Comparison of ENCODE assay signal across 8 cellular contexts in the genomic region with DNA sequence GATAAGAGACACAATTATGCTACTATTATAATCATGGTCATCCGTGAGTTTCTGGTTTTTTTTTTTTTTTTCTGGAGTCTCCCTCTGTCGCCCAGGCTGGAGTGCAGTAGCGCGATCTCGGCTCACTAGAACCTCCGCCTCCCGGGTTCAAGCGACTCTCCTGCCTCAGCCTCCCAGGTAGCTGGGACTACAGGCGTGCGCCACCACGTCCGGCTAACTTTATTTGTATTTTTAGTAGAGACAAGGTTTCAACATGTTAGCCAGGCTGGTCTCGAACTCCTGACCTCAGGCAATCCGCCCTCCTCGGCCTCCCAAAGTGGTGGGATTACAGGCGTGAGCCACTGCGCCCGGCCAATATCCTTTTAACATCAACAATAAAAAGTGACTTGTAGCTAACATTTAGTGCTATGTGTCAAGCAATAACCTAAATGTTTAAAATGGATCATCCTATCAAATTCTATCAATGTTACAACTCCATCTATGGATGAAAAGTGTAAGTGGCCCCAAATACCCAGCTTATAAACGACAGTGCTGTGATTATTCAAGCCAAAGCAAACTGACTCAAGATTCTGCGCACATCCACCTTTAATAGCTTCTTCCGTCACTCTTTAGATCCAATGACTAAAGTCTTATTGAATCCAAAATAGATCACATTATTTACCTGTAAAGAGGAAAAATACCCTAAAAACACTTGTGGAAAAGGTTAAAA. TPM values are rescaled to one million over a fixed set of nuclear protein-coding genes. Genes with fewer than 3 reads are reported as not detected.
A peak's percentile ranks its signal among the peaks of the same experiment; 100 is the strongest.
DNase-seq lines count a peak whose midpoint lies in the region; ATAC-seq and TF ChIP-seq lines count a peak whose summit lies in the region.
"Not testable (repeated sequence)": the region's sequence is repeated elsewhere in the genome, so short reads cannot be mapped to it uniquely, and the experiment has no call there.

No MANE protein-coding gene starts in this region.

- H3K27ac Mint-ChIP-seq in activated T-helper 1 cell treated with anti-CD3 and anti-CD28 coated beads, Interleukin-12 subunit alpha, Interleukin-12 subunit beta, Interleukin-2, Interleukin-4 antibody, amounts not matched to agents 30 ng/mL and 10 ng/mL and 1 ng/mL, durations not matched to agents 14 hours and 24 hours and 36 hours: peak overlapping the region; percentile 40
- H3K27ac Mint-ChIP-seq in central memory CD8-positive, alpha-beta T cell (ENCODE audit: low read depth); type B pancreatic cell: not testable (repeated sequence)

- H3F3A ChIP-seq in DOHH2 (ENCODE audit: control insufficient read depth, insufficient read depth): not testable (repeated sequence)

- not testable (repeated sequence) for H3K9me2 ChIP-seq in DOHH2 (replicated peaks; ENCODE audit: control insufficient read depth, low read length)

- H3K4me1 ChIP-seq in DOHH2 (ENCODE audit: control insufficient read depth, low read length); lower lobe of right lung: not testable (repeated sequence)

- not testable (repeated sequence) for H4K20me1 ChIP-seq in DOHH2 (ENCODE audit: control insufficient read depth, insufficient read depth, low read depth, low read length)

- H3K4me1 Mint-ChIP-seq in activated T-helper 1 cell treated with anti-CD3 and anti-CD28 coated beads, Interleukin-12 subunit alpha, Interleukin-12 subunit beta, Interleukin-2, Interleukin-4 antibody, amounts not matched to agents 30 ng/mL and 10 ng/mL and 1 ng/mL, durations not matched to agents 14 hours and 24 hours and 36 hours (ENCODE audit: low read depth): peaks cover 18% of the 10 kb centered on the region
- H3K4me1 Mint-ChIP-seq in central memory CD8-positive, alpha-beta T cell: peaks cover 15% of the 10 kb centered on the region
- H3K4me1 Mint-ChIP-seq in type B pancreatic cell (ENCODE audit: unreplicated experiment): not testable (repeated sequence)

- not testable (repeated sequence) for H3K27me3 Mint-ChIP-seq in activated T-helper 1 cell treated with anti-CD3 and anti-CD28 coated beads, Interleukin-12 subunit alpha, Interleukin-12 subunit beta, Interleukin-2, Interleukin-4 antibody, amounts not matched to agents 30 ng/mL and 10 ng/mL and 1 ng/mL, durations not matched to agents 14 hours and 24 hours and 36 hours (ENCODE audit: insufficient read depth); central memory CD8-positive, alpha-beta T cell; type B pancreatic cell

- peak overlapping the region; percentile 63 for H3K4me2 ChIP-seq in DOHH2 (ENCODE audit: low read length)

- H3K4me3 ChIP-seq in DOHH2 (ENCODE audit: low read length): peak overlapping the region; percentile 70
- peak overlapping the region; percentile 59 for H3K4me3 ChIP-seq in MG63
- peak overlapping the region; percentile 66 for H3K4me3 ChIP-seq in fibroblast of the aortic adventitia (ENCODE audit: low read depth, low read length)
- peak overlapping the region; percentile 53 for H3K4me3 ChIP-seq in lower lobe of right lung

- peak overlapping the region; percentile 89 for H3K4me3 Mint-ChIP-seq in activated T-helper 1 cell treated with anti-CD3 and anti-CD28 coated beads, Interleukin-12 subunit alpha, Interleukin-12 subunit beta, Interleukin-2, Interleukin-4 antibody, amounts not matched to agents 30 ng/mL and 10 ng/mL and 1 ng/mL, durations not matched to agents 14 hours and 24 hours and 36 hours
- peak overlapping the region; percentile 72 for H3K4me3 Mint-ChIP-seq in central memory CD8-positive, alpha-beta T cell
- peak overlapping the region; percentile 69 for H3K4me3 Mint-ChIP-seq in type B pancreatic cell

- ATAC-seq in central memory CD8-positive, alpha-beta T cell (replicated peaks; ENCODE audit: extremely low read depth, poor library complexity, severe bottlenecking); lower lobe of right lung: not testable (repeated sequence)

- DNase-seq in MG63; activated T-helper 1 cell treated with anti-CD3 and anti-CD28 coated beads, Interleukin-12 subunit alpha, Interleukin-12 subunit beta, Interleukin-2, Interleukin-4 antibody, amounts not matched to agents 30 ng/mL and 10 ng/mL and 1 ng/mL, durations not matched to agents 14 hours and 24 hours and 36 hours (ENCODE audit: low spot score); central memory CD8-positive, alpha-beta T cell (ENCODE audit: low spot score in 2 of 2); lower lobe of right lung; type B pancreatic cell (ENCODE audit: extremely low spot score, unreplicated experiment): not testable (repeated sequence)
- DNase-seq in fibroblast of the aortic adventitia (ENCODE audit: low read depth) (peak; percentile 56), renal cortical epithelial cell (ENCODE audit: low read depth) (peak; percentile 9)

- not testable (repeated sequence) for H3K9me3 ChIP-seq in DOHH2 (ENCODE audit: control insufficient read depth, insufficient read depth, low read length); MG63; lower lobe of right lung

- not testable (repeated sequence) for H3K9me3 Mint-ChIP-seq in activated T-helper 1 cell treated with anti-CD3 and anti-CD28 coated beads, Interleukin-12 subunit alpha, Interleukin-12 subunit beta, Interleukin-2, Interleukin-4 antibody, amounts not matched to agents 30 ng/mL and 10 ng/mL and 1 ng/mL, durations not matched to agents 14 hours and 24 hours and 36 hours; central memory CD8-positive, alpha-beta T cell; type B pancreatic cell

- intact Hi-C loops in activated T-helper 1 cell treated with anti-CD3 and anti-CD28 coated beads, Interleukin-12 subunit alpha, Interleukin-12 subunit beta, Interleukin-2, Interleukin-4 antibody, amounts not matched to agents 30 ng/mL and 10 ng/mL and 1 ng/mL, durations not matched to agents 14 hours and 24 hours and 36 hours (cut with micrococcal nuclease): loop anchor here (10.0 kb wide), 2 partner anchors 97 to 547 kb away; partner anchors contain the start of gene ANAPC1
- intact Hi-C loops in lower lobe of right lung (cut with DNase I): not testable (repeated sequence)

- not testable (repeated sequence) for H3K36me3 ChIP-seq in DOHH2 (ENCODE audit: control insufficient read depth, low read length); MG63; lower lobe of right lung

- not testable (repeated sequence) for H3K27ac ChIP-seq in DOHH2 (ENCODE audit: low read depth, low read length)
- peak overlapping the region; percentile 86 for H3K27ac ChIP-seq in lower lobe of right lung

- H3K79me2 ChIP-seq in DOHH2 (ENCODE audit: control insufficient read depth, low read length): not testable (repeated sequence)

- H3K36me3 Mint-ChIP-seq in activated T-helper 1 cell treated with anti-CD3 and anti-CD28 coated beads, Interleukin-12 subunit alpha, Interleukin-12 subunit beta, Interleukin-2, Interleukin-4 antibody, amounts not matched to agents 30 ng/mL and 10 ng/mL and 1 ng/mL, durations not matched to agents 14 hours and 24 hours and 36 hours (ENCODE audit: low read depth); central memory CD8-positive, alpha-beta T cell (ENCODE audit: insufficient read depth); type B pancreatic cell: not testable (repeated sequence)

- not testable (repeated sequence) for TF ChIP-seq CTCF in DOHH2 (IDR thresholded peaks at IDR 0.05; ENCODE audit: low read depth, low read length, poor library complexity, severe bottlenecking); fibroblast of the aortic adventitia (IDR thresholded peaks at IDR 0.05; ENCODE audit: insufficient read depth, low read length); lower lobe of right lung (IDR thresholded peaks at IDR 0.05); type B pancreatic cell (conservative IDR thresholded peaks at IDR 0.05)

- H3K27me3 ChIP-seq in DOHH2 (ENCODE audit: control insufficient read depth, low read length); MG63; lower lobe of right lung (ENCODE audit: low read depth): not testable (repeated sequence)

RNA-seq across cellular contexts. Expression of gene RGPD8, which starts 1.7 kb away (rescaled TPM):
- 7.9 and 9.1 TPM in 2 replicates for total RNA-seq in MG63 (2014; rRNA removed; shearing (Covaris generic); ENCODE audit: low replicate concordance)
- total RNA-seq in activated T-helper 1 cell treated with anti-CD3 and anti-CD28 coated beads, Interleukin-12 subunit alpha, Interleukin-12 subunit beta, Interleukin-2, Interleukin-4 antibody, amounts not matched to agents 30 ng/mL and 10 ng/mL and 1 ng/mL, durations not matched to agents 14 hours and 24 hours and 36 hours: 15.8 and 16.5 TPM in 2 replicates
- total RNA-seq in fibroblast of the aortic adventitia (ENCODE audit: low replicate concordance): 16.4 and 22.1 TPM in 2 replicates
- total RNA-seq in lower lobe of right lung: 16.0 TPM
- 6.6 and 23.0 TPM in 2 replicates for total RNA-seq in renal cortical epithelial cell
- 5.5 and 10.7 TPM in 2 replicates for total RNA-seq in type B pancreatic cell (ENCODE audit: low replicate concordance)

RNA-seq across cellular contexts. Expression of gene TTL, which starts 50.2 kb away (rescaled TPM):
- 49.8 and 55.2 TPM in 2 replicates for total RNA-seq in MG63 (2014; rRNA removed; shearing (Covaris generic); ENCODE audit: low replicate concordance)
- 45.2 and 49.0 TPM in 2 replicates for total RNA-seq in activated T-helper 1 cell treated with anti-CD3 and anti-CD28 coated beads, Interleukin-12 subunit alpha, Interleukin-12 subunit beta, Interleukin-2, Interleukin-4 antibody, amounts not matched to agents 30 ng/mL and 10 ng/mL and 1 ng/mL, durations not matched to agents 14 hours and 24 hours and 36 hours
- total RNA-seq in fibroblast of the aortic adventitia (ENCODE audit: low replicate concordance) (33.6 and 75.6 TPM in 2 replicates), lower lobe of right lung (48.5 TPM), renal cortical epithelial cell (46.5 and 62.2 TPM in 2 replicates), type B pancreatic cell (ENCODE audit: low replicate concordance) (17.4 and 58.6 TPM in 2 replicates)
